In the genomic region with DNA sequence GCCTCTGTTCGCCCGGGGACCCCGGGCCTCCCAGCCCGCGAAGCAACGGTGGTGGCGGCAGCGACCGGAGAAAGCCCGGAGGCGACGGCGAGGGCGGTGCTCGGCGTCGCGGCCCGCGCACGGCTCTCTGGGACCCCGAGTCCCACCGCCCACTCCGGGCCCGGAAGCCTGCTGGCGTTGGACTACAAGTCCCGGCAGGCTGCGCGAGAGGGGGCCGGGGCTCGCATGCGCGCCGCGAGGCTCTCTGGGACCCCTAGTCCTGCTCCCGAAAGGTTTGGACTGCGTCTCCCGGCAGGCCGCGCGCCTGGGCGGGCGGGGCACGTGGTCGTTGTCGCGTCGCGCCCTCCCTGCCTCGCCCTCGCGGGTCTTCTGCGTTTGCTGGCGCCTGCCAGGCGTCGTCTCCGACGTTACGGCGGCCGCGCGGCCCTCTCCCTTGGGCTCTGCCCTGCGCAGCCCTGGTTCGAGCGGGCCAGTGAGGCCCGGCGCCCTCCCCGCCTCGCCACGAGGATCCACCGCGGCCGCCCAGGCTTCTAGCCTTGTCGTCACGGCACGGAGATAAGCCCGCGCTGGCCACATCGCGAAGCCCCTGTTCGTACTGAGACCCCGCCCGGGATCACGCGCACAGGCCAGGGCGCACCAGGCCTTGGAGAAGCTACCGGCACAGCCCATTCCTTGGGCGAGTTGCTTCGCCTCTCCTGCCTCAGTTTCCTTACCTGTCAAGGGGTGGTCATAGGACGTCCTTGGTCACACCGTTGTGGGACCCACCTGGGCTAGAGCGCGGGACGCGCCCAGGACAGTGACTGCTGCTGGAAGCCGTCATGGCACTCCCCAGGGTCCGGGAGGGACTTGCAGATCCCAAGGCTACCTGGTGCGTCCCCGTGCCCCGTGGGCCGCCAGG, we compare ENCODE assay signal across 1 cellular context.
TF ChIP-seq lines count a peak whose summit lies in the region.

A gene (minus strand): TSS at position 75 of the 898 bp plus-strand sequence. CDS start 549 bp downstream, outside the sequence.

TF ChIP-seq in HEK293, 187 proteins besides CTCF, POLR2A, EP300 and RAD21 (continued from another document and continues in another):
- TF ChIP-seq, protein P1, sequence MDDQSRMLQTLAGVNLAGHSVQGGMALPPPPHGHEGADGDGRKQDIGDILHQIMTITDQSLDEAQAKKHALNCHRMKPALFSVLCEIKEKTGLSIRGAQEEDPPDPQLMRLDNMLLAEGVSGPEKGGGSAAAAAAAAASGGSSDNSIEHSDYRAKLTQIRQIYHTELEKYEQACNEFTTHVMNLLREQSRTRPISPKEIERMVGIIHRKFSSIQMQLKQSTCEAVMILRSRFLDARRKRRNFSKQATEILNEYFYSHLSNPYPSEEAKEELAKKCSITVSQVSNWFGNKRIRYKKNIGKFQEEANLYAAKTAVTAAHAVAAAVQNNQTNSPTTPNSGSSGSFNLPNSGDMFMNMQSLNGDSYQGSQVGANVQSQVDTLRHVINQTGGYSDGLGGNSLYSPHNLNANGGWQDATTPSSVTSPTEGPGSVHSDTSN (CRISPR knock-in tag; IDR thresholded peaks at IDR 0.05) = peak; percentile 93
- peak; percentile 66 for TF ChIP-seq ZBTB17 (tag by site-specific recombination; IDR thresholded peaks at IDR 0.05)
- peak; percentile 99 for TF ChIP-seq ZNF76 (tag by site-specific recombination; IDR thresholded peaks at IDR 0.05; ENCODE audit: borderline replicate concordance, low read depth)
- TF ChIP-seq SP2 (tag by site-specific recombination; IDR thresholded peaks at IDR 0.05) = peak; percentile 64
- peak; percentile 91 for TF ChIP-seq ZBTB8A (tag by site-specific recombination; IDR thresholded peaks at IDR 0.05)
- TF ChIP-seq, protein P2, sequence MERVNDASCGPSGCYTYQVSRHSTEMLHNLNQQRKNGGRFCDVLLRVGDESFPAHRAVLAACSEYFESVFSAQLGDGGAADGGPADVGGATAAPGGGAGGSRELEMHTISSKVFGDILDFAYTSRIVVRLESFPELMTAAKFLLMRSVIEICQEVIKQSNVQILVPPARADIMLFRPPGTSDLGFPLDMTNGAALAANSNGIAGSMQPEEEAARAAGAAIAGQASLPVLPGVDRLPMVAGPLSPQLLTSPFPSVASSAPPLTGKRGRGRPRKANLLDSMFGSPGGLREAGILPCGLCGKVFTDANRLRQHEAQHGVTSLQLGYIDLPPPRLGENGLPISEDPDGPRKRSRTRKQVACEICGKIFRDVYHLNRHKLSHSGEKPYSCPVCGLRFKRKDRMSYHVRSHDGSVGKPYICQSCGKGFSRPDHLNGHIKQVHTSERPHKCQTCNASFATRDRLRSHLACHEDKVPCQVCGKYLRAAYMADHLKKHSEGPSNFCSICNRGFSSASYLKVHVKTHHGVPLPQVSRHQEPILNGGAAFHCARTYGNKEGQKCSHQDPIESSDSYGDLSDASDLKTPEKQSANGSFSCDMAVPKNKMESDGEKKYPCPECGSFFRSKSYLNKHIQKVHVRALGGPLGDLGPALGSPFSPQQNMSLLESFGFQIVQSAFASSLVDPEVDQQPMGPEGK (tag by site-specific recombination; IDR thresholded peaks at IDR 0.05) = peak; percentile 65
- 0 out of 2 replicates have a peak, but pooled peaks have one; percentile 24 for TF ChIP-seq ZBTB20 (tag by site-specific recombination; IDR thresholded peaks at IDR 0.05)
- peak; percentile 65; the same call in 1 of the 2 replicates for TF ChIP-seq ZXDB (tag by site-specific recombination; IDR thresholded peaks at IDR 0.05)
- TF ChIP-seq ZNF169 (tag by site-specific recombination; IDR thresholded peaks at IDR 0.05) = no peak
- TF ChIP-seq ZBTB48 (tag by site-specific recombination; IDR thresholded peaks at IDR 0.05) = peak; percentile 51; the same call in 1 of the 2 replicates
- TF ChIP-seq SP3 (tag by site-specific recombination; IDR thresholded peaks at IDR 0.05) = peak; percentile 92
- TF ChIP-seq, protein P3, sequence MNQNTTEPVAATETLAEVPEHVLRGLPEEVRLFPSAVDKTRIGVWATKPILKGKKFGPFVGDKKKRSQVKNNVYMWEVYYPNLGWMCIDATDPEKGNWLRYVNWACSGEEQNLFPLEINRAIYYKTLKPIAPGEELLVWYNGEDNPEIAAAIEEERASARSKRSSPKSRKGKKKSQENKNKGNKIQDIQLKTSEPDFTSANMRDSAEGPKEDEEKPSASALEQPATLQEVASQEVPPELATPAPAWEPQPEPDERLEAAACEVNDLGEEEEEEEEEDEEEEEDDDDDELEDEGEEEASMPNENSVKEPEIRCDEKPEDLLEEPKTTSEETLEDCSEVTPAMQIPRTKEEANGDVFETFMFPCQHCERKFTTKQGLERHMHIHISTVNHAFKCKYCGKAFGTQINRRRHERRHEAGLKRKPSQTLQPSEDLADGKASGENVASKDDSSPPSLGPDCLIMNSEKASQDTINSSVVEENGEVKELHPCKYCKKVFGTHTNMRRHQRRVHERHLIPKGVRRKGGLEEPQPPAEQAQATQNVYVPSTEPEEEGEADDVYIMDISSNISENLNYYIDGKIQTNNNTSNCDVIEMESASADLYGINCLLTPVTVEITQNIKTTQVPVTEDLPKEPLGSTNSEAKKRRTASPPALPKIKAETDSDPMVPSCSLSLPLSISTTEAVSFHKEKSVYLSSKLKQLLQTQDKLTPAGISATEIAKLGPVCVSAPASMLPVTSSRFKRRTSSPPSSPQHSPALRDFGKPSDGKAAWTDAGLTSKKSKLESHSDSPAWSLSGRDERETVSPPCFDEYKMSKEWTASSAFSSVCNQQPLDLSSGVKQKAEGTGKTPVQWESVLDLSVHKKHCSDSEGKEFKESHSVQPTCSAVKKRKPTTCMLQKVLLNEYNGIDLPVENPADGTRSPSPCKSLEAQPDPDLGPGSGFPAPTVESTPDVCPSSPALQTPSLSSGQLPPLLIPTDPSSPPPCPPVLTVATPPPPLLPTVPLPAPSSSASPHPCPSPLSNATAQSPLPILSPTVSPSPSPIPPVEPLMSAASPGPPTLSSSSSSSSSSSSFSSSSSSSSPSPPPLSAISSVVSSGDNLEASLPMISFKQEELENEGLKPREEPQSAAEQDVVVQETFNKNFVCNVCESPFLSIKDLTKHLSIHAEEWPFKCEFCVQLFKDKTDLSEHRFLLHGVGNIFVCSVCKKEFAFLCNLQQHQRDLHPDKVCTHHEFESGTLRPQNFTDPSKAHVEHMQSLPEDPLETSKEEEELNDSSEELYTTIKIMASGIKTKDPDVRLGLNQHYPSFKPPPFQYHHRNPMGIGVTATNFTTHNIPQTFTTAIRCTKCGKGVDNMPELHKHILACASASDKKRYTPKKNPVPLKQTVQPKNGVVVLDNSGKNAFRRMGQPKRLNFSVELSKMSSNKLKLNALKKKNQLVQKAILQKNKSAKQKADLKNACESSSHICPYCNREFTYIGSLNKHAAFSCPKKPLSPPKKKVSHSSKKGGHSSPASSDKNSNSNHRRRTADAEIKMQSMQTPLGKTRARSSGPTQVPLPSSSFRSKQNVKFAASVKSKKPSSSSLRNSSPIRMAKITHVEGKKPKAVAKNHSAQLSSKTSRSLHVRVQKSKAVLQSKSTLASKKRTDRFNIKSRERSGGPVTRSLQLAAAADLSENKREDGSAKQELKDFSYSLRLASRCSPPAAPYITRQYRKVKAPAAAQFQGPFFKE (tag by site-specific recombination; IDR thresholded peaks at IDR 0.05; ENCODE audit: borderline replicate concordance) = no peak
- TF ChIP-seq, protein P4, sequence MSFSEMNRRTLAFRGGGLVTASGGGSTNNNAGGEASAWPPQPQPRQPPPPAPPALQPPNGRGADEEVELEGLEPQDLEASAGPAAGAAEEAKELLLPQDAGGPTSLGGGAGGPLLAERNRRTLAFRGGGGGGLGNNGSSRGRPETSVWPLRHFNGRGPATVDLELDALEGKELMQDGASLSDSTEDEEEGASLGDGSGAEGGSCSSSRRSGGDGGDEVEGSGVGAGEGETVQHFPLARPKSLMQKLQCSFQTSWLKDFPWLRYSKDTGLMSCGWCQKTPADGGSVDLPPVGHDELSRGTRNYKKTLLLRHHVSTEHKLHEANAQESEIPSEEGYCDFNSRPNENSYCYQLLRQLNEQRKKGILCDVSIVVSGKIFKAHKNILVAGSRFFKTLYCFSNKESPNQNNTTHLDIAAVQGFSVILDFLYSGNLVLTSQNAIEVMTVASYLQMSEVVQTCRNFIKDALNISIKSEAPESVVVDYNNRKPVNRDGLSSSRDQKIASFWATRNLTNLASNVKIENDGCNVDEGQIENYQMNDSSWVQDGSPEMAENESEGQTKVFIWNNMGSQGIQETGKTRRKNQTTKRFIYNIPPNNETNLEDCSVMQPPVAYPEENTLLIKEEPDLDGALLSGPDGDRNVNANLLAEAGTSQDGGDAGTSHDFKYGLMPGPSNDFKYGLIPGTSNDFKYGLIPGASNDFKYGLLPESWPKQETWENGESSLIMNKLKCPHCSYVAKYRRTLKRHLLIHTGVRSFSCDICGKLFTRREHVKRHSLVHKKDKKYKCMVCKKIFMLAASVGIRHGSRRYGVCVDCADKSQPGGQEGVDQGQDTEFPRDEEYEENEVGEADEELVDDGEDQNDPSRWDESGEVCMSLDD (tag by site-specific recombination; IDR thresholded peaks at IDR 0.05) = peak; percentile 54; the same call in 1 of the 2 replicates
- no peak for TF ChIP-seq ZNF184 (tag by site-specific recombination; IDR thresholded peaks at IDR 0.05)
- TF ChIP-seq ZNF24 (tag by site-specific recombination; IDR thresholded peaks at IDR 0.05) = no peak
- 0 out of 2 replicates have a peak, but pooled peaks have one; percentile 17 for TF ChIP-seq ZNF600 (tag by site-specific recombination; IDR thresholded peaks at IDR 0.05)
- TF ChIP-seq, protein P5, sequence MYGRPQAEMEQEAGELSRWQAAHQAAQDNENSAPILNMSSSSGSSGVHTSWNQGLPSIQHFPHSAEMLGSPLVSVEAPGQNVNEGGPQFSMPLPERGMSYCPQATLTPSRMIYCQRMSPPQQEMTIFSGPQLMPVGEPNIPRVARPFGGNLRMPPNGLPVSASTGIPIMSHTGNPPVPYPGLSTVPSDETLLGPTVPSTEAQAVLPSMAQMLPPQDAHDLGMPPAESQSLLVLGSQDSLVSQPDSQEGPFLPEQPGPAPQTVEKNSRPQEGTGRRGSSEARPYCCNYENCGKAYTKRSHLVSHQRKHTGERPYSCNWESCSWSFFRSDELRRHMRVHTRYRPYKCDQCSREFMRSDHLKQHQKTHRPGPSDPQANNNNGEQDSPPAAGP (tag by site-specific recombination; IDR thresholded peaks at IDR 0.05) = peak; percentile 68; the same call in 1 of the 2 replicates
- 0 out of 2 replicates have a peak, but pooled peaks have one; percentile 16 for TF ChIP-seq ZNF629 (tag by site-specific recombination; IDR thresholded peaks at IDR 0.05)
- TF ChIP-seq, protein P6, sequence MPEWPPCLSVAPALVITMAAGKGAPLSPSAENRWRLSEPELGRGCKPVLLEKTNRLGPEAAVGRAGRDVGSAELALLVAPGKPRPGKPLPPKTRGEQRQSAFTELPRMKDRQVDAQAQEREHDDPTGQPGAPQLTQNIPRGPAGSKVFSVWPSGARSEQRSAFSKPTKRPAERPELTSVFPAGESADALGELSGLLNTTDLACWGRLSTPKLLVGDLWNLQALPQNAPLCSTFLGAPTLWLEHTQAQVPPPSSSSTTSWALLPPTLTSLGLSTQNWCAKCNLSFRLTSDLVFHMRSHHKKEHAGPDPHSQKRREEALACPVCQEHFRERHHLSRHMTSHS (tag by site-specific recombination; IDR thresholded peaks at IDR 0.05) = no peak
- TF ChIP-seq, protein P7, sequence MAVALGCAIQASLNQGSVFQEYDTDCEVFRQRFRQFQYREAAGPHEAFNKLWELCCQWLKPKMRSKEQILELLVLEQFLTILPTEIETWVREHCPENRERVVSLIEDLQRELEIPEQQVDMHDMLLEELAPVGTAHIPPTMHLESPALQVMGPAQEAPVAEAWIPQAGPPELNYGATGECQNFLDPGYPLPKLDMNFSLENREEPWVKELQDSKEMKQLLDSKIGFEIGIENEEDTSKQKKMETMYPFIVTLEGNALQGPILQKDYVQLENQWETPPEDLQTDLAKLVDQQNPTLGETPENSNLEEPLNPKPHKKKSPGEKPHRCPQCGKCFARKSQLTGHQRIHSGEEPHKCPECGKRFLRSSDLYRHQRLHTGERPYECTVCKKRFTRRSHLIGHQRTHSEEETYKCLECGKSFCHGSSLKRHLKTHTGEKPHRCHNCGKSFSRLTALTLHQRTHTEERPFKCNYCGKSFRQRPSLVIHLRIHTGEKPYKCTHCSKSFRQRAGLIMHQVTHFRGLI (tag by site-specific recombination; IDR thresholded peaks at IDR 0.05) = peak; percentile 37; the same call in 1 of the 2 replicates
- TF ChIP-seq, protein P8, sequence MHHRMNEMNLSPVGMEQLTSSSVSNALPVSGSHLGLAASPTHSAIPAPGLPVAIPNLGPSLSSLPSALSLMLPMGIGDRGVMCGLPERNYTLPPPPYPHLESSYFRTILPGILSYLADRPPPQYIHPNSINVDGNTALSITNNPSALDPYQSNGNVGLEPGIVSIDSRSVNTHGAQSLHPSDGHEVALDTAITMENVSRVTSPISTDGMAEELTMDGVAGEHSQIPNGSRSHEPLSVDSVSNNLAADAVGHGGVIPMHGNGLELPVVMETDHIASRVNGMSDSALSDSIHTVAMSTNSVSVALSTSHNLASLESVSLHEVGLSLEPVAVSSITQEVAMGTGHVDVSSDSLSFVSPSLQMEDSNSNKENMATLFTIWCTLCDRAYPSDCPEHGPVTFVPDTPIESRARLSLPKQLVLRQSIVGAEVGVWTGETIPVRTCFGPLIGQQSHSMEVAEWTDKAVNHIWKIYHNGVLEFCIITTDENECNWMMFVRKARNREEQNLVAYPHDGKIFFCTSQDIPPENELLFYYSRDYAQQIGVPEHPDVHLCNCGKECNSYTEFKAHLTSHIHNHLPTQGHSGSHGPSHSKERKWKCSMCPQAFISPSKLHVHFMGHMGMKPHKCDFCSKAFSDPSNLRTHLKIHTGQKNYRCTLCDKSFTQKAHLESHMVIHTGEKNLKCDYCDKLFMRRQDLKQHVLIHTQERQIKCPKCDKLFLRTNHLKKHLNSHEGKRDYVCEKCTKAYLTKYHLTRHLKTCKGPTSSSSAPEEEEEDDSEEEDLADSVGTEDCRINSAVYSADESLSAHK (tag by site-specific recombination; IDR thresholded peaks at IDR 0.05) = no peak
- TF ChIP-seq, protein P9, sequence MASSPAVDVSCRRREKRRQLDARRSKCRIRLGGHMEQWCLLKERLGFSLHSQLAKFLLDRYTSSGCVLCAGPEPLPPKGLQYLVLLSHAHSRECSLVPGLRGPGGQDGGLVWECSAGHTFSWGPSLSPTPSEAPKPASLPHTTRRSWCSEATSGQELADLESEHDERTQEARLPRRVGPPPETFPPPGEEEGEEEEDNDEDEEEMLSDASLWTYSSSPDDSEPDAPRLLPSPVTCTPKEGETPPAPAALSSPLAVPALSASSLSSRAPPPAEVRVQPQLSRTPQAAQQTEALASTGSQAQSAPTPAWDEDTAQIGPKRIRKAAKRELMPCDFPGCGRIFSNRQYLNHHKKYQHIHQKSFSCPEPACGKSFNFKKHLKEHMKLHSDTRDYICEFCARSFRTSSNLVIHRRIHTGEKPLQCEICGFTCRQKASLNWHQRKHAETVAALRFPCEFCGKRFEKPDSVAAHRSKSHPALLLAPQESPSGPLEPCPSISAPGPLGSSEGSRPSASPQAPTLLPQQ (tag by site-specific recombination; IDR thresholded peaks at IDR 0.05) = peak; percentile 77
- TF ChIP-seq ZFP69B (tag by site-specific recombination; IDR thresholded peaks at IDR 0.05) = no peak
- TF ChIP-seq, protein P10, sequence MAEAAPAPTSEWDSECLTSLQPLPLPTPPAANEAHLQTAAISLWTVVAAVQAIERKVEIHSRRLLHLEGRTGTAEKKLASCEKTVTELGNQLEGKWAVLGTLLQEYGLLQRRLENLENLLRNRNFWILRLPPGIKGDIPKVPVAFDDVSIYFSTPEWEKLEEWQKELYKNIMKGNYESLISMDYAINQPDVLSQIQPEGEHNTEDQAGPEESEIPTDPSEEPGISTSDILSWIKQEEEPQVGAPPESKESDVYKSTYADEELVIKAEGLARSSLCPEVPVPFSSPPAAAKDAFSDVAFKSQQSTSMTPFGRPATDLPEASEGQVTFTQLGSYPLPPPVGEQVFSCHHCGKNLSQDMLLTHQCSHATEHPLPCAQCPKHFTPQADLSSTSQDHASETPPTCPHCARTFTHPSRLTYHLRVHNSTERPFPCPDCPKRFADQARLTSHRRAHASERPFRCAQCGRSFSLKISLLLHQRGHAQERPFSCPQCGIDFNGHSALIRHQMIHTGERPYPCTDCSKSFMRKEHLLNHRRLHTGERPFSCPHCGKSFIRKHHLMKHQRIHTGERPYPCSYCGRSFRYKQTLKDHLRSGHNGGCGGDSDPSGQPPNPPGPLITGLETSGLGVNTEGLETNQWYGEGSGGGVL (tag by site-specific recombination; IDR thresholded peaks at IDR 0.05) = peak; percentile 78
